ENCODE assay signal across 8 cellular contexts in genomic region chr10:74244097-74244685, GRCh38.
A peak's percentile ranks its signal among the peaks of the same experiment; 100 is the strongest.
DNase-seq lines count a peak whose midpoint lies in the region; ATAC-seq and TF ChIP-seq lines count a peak whose summit lies in the region.

No MANE protein-coding gene starts in this region.

- POLR2A ChIA-PET in AG04450 (lab: Yijun Ruan, JAX) (no interaction called here), WTC11 (lab: Charles Lee) (no interaction called here)

- CTCF ChIA-PET in AG04450 (lab: Charles Lee): interaction anchor here (0.5 to 4.3 kb wide), 52 partner anchors 7 to 1019 kb away, joined by 3 to 106 read pairs (median 5); partner anchors contain the start of gene COMTD1
- CTCF ChIA-PET in WTC11 (lab: Charles Lee): interaction anchor here (1.0 to 1.8 kb wide), 6 partner anchors 9 to 991 kb away, joined by 3 to 8 read pairs (median 6); partner anchors contain the start of gene COMTD1

- peak; percentile 48 for TF ChIP-seq CTCF in AG04450 (IDR thresholded peaks at IDR 0.05; ENCODE audit: low read depth, low read length)
- peak; percentile 39 for TF ChIP-seq CTCF in colonic mucosa (IDR thresholded peaks at IDR 0.05)
- peak; percentile 77 for TF ChIP-seq CTCF in neural cell (IDR thresholded peaks at IDR 0.05; ENCODE audit: poor library complexity, severe bottlenecking)
- TF ChIP-seq CTCF in WTC11 (IDR thresholded peaks at IDR 0.05): no peak

- intact Hi-C loops in colonic mucosa (cut with DNase I): loop anchor here (10.0 kb wide), 1 partner anchor 991 kb away; the partner anchor contains the start of gene COMTD1

- DNase-seq in AG04450 (ENCODE audit: low read depth, low spot score) (peak; percentile 26), Daoy (ENCODE audit: low read depth) (peak; percentile 19), NCI-H345 treated with DMSO at 0.1 percent for 48 hours (lab: John Stamatoyannopoulos, UW; ENCODE audit: unreplicated experiment) (peak; percentile 14), colonic mucosa (peak; percentile 22), T-helper 9 cell (no peak), WTC11 (ENCODE audit: low spot score) (no peak)

- no peaks in the 10 kb centered on the region for H3K9me2 ChIP-seq in neural cell (ENCODE audit: insufficient read depth, low read length)

- H3K9me3 ChIP-seq in AG04450 (ENCODE audit: control insufficient read depth, insufficient read depth, low read length) (no peaks in the 10 kb centered on the region), colonic mucosa (no peaks in the 10 kb centered on the region), neural cell (ENCODE audit: low read length) (no peaks in the 10 kb centered on the region)

- H4K20me1 ChIP-seq in neural cell (ENCODE audit: insufficient read depth): no peaks in the 10 kb centered on the region

- H3K9ac ChIP-seq in colonic mucosa (ENCODE audit: low read depth in 2 of 2, low read length in 2 of 2) (no peak overlapping the region), neural cell (ENCODE audit: low read length) (no peak overlapping the region)

- H2AFZ ChIP-seq in neural cell (ENCODE audit: low read depth, low read length): no peak overlapping the region

- peaks cover 2% of the 10 kb centered on the region; the same call in 1 of the 2 replicates for H3K4me1 Mint-ChIP-seq in WTC11

- H3K27me3 ChIP-seq in AG04450 (ENCODE audit: control insufficient read depth, insufficient read depth, low read length): no peaks in the 10 kb centered on the region
- H3K27me3 ChIP-seq in colonic mucosa: no peaks in the 10 kb centered on the region
- no peaks in the 10 kb centered on the region for H3K27me3 ChIP-seq in neural cell (ENCODE audit: insufficient read depth, low read depth, low read length)

- no peaks in the 10 kb centered on the region for H3K36me3 ChIP-seq in colonic mucosa
- no peaks in the 10 kb centered on the region for H3K36me3 ChIP-seq in neural cell (ENCODE audit: insufficient read depth, low read length)

- no peaks in the 10 kb centered on the region for H3K9me3 Mint-ChIP-seq in WTC11

- TF ChIP-seq RAD21 in neural cell (conservative IDR thresholded peaks at IDR 0.05): peak; percentile 86

- no peaks in the 10 kb centered on the region for H3K4me1 ChIP-seq in colonic mucosa

- ATAC-seq in GM21367 (IDR thresholded peaks at IDR 0.05; ENCODE audit: unreplicated experiment): no peak
- ATAC-seq in WTC11: no peak

- peaks cover 10% of the 10 kb centered on the region for H3K36me3 Mint-ChIP-seq in WTC11

- no peak overlapping the region for H3K27ac ChIP-seq in AG04450 (ENCODE audit: low read depth, low read length)
- no peak overlapping the region for H3K27ac ChIP-seq in colonic mucosa
- no peak overlapping the region for H3K27ac ChIP-seq in neural cell (ENCODE audit: low read length)

- H3K4me3 ChIP-seq in AG04450 (ENCODE audit: low read depth, low read length) (no peak overlapping the region), colonic mucosa (no peak overlapping the region), neural cell (ENCODE audit: low read length) (no peak overlapping the region)

- no peaks in the 10 kb centered on the region for H3K27me3 Mint-ChIP-seq in WTC11 (ENCODE audit: low read depth)

- H3K27ac Mint-ChIP-seq in WTC11: no peak overlapping the region

- H3K79me2 ChIP-seq in neural cell (replicated peaks; ENCODE audit: insufficient read depth, low read length): no peaks in the 10 kb centered on the region

- H3K4me2 ChIP-seq in neural cell (ENCODE audit: low read length): no peak overlapping the region

- H3F3A ChIP-seq in neural cell (ENCODE audit: insufficient read depth, low read length, poor library complexity, severe bottlenecking): no peaks in the 10 kb centered on the region

- no peak for TF ChIP-seq EP300 in neural cell (conservative IDR thresholded peaks at IDR 0.05; ENCODE audit: poor library complexity, severe bottlenecking)

- no peak overlapping the region for H3K4me3 Mint-ChIP-seq in WTC11

TF ChIP-seq in neural cell, 6 proteins besides CTCF, POLR2A, EP300 and RAD21:
- TF ChIP-seq SMC3 (conservative IDR thresholded peaks at IDR 0.05; ENCODE audit: poor library complexity) (peak; percentile 91), MXI1 (conservative IDR thresholded peaks at IDR 0.05; ENCODE audit: poor library complexity, severe bottlenecking) (no peak)

TF ChIP-seq in WTC11, 78 proteins besides CTCF, POLR2A, EP300 and RAD21:
- TF ChIP-seq, protein P1, sequence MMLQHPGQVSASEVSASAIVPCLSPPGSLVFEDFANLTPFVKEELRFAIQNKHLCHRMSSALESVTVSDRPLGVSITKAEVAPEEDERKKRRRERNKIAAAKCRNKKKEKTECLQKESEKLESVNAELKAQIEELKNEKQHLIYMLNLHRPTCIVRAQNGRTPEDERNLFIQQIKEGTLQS (CRISPR knock-in tag; conservative IDR thresholded peaks at IDR 0.05): no peak
- no peak for TF ChIP-seq SMAD3 (CRISPR knock-in tag; IDR thresholded peaks at IDR 0.05; ENCODE audit: borderline replicate concordance)

Comparison
In these comparisons a context has a peak if more than half of its experiments do, and no peak if none do; other contexts are left out.
1. DNase-seq: peak in AG04450 (single experiment), Daoy (single experiment), NCI-H345 treated with DMSO at 0.1 percent for 48 hours (single experiment) and colonic mucosa (single experiment); none in T-helper 9 cell (single experiment) and WTC11 (single experiment).